8 cellular contexts compared by ENCODE assay signal in the genomic region with DNA sequence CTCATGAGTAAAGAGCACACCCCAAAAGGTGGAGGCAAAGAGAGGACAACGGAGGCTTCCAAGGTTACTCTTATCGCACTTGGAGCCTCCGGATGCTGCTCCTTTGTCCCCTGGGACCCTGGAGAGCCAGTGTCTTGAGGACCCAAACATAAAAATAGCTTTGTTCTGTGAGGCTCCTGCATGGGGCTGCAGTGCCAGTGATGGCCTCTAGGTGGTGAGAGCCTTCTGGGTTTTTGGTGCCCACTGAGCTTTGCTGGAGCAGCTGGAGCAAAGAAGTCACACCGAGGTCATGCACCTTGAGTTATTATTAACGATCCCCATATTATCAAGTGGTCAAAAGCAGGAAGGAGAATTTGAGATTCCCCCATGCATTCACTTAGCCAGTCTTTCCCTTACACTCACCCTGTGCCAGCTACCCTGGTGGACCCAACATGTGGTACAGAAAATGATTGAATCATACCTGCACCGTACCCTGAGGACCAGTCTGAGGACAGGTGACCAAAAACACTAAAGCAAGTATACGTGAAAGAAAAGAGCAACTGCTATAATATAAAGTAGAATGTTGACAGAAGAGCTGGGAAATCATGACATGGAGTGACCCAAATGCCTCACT. TPM values are rescaled to one million over a fixed set of nuclear protein-coding genes. Genes with fewer than 3 reads are reported as not detected.
DNase-seq lines count a peak whose midpoint lies in the region; ATAC-seq, FAIRE-seq and TF ChIP-seq lines count a peak whose summit lies in the region.

No MANE protein-coding gene starts in this region.

- TF ChIP-seq CTCF in GM12878 (IDR thresholded peaks at IDR 0.05 in 2 of 3, conservative IDR thresholded peaks at IDR 0.05 in 1 of 3; ENCODE audit: control insufficient read depth in 2 of 3, extremely low read depth in 1 of 3, insufficient read depth in 1 of 3, low read depth in 3 of 3, low read length in 3 of 3) (peak in 2 of 3 experiments; percentile 31 to 49; a peak in 3 of 6 replicates), right lobe of liver (IDR thresholded peaks at IDR 0.05) (peak; percentile 32 to 55 (median 46)), stomach (IDR thresholded peaks at IDR 0.05) (peak in 5 of 7 experiments; percentile 35 to 78 (median 69))

- WGBS in GM12878 (ENCODE audit: insufficient coverage, insufficient replicate concordance, low lambda C conversion rate, missing lambda C conversion rate) = 30% methylated on average over 7 of the region's 7 CpGs
- WGBS in right lobe of liver (ENCODE audit: insufficient coverage, low coverage, low lambda C conversion rate, missing lambda C conversion rate) = 37% methylated on average over 7 of the region's 7 CpGs
- WGBS in stomach, 5 donors = 45 to 63% (median 61%) methylated on average over 7 of the region's 7 CpGs
- no CpG with 5 or more reads among the region's 7 CpGs for WGBS in neuronal stem cell (ENCODE audit: extremely low coverage in 2 of 2, insufficient read length in 2 of 2, insufficient replicate concordance in 1 of 2), 2 donors

- ATAC-seq in GM12878 (no peak), right lobe of liver (peak in 1 of 4 donors; percentile 27), GM21390 (IDR thresholded peaks at IDR 0.05; ENCODE audit: unreplicated experiment) (no peak), GM19023 (IDR thresholded peaks at IDR 0.05; ENCODE audit: unreplicated experiment) (no peak)

- H3K9ac ChIP-seq in GM12878 (ENCODE audit: control insufficient read depth, insufficient read depth, low read length) = no peak overlapping the region
- no peak overlapping the region for H3K9ac ChIP-seq in neuronal stem cell (ENCODE audit: low read depth, low read length, poor library complexity)

- H3K14ac ChIP-seq in neuronal stem cell (ENCODE audit: low read length) = no peak overlapping the region

- H3K4me2 ChIP-seq in GM12878 (ENCODE audit: control insufficient read depth, insufficient read depth) (no peak overlapping the region), neuronal stem cell (ENCODE audit: insufficient read depth, low read length, poor library complexity, severe bottlenecking) (no peak overlapping the region)

- SMC1A ChIA-PET in GM12878 (lab: Charles Lee; ENCODE audit: uncharacterized antibody, unreplicated experiment) = no interaction called here

- no peak for FAIRE-seq in GM12878 (lab: Jason Lieb, UNC)

- in situ Hi-C loops in GM12878 (cut with MboI) = no loop called here

- H2AFZ ChIP-seq in GM12878 (ENCODE audit: control insufficient read depth, low read depth, low read length) (no peak overlapping the region), neuronal stem cell (ENCODE audit: low read length) (no peak overlapping the region)

- H3K27ac ChIP-seq in GM12878 (ENCODE audit: control insufficient read depth, insufficient read depth) = no peak overlapping the region
- no peak overlapping the region for H3K27ac ChIP-seq in right lobe of liver
- no peak overlapping the region for H3K27ac ChIP-seq in stomach
- H3K27ac ChIP-seq in neuronal stem cell (replicated peaks; ENCODE audit: low read length) = no peak overlapping the region

- intact Hi-C loops in GM12878 (cut with micrococcal nuclease; ENCODE audit: unreplicated experiment) = no loop called here
- intact Hi-C loops in right lobe of liver (cut with DNase I) = no loop called here
- intact Hi-C loops in stomach (cut with DNase I; ENCODE audit: low total_unique reads) = no loop called here

- no peaks in the 10 kb centered on the region for H3K4me1 ChIP-seq in GM12878 (ENCODE audit: control insufficient read depth, insufficient read depth, low read length)
- H3K4me1 ChIP-seq in right lobe of liver = no peaks in the 10 kb centered on the region
- no peaks in the 10 kb centered on the region for H3K4me1 ChIP-seq in stomach
- H3K4me1 ChIP-seq in neuronal stem cell (ENCODE audit: control insufficient read depth in 2 of 2, insufficient read depth in 1 of 2, low read depth in 1 of 2, low read length in 2 of 2) = no peaks in the 10 kb centered on the region

- TF ChIP-seq EP300 in GM12878 (IDR thresholded peaks at IDR 0.05; ENCODE audit: borderline replicate concordance in 1 of 2, control insufficient read depth in 1 of 2, low read depth in 2 of 2, low read length in 2 of 2) = no peak
- no peak for TF ChIP-seq EP300 in stomach (IDR thresholded peaks at IDR 0.05)

- no peak overlapping the region for H3K18ac ChIP-seq in neuronal stem cell (ENCODE audit: low read length)

- no peak overlapping the region for H4K91ac ChIP-seq in neuronal stem cell (ENCODE audit: low read depth, low read length, poor library complexity)

- no peaks in the 10 kb centered on the region for H4K20me1 ChIP-seq in GM12878 (ENCODE audit: control insufficient read depth, insufficient read depth)

- BruUV-seq in GM12878 (replicated peaks; lab: Mats Ljungman, UMichigan) = no TSS peak

- H3K4ac ChIP-seq in neuronal stem cell (ENCODE audit: low read length) = no peak overlapping the region

- no peak overlapping the region for H2BK120ac ChIP-seq in neuronal stem cell (ENCODE audit: low read depth, low read length)

- H3K23ac ChIP-seq in neuronal stem cell (ENCODE audit: low read depth, low read length, poor library complexity) = no peak overlapping the region

- RAD21 ChIA-PET in GM12878 (lab: Charles Lee; ENCODE audit: unreplicated experiment) = no interaction called here

- H3K27me3 ChIP-seq in GM12878 (replicated peaks in 1 of 2; ENCODE audit: control insufficient read depth in 2 of 2, insufficient read depth in 2 of 2, low read length in 1 of 2) = no peaks in the 10 kb centered on the region
- H3K27me3 ChIP-seq in right lobe of liver = no peaks in the 10 kb centered on the region
- H3K27me3 ChIP-seq in stomach = no peaks in the 10 kb centered on the region
- H3K27me3 ChIP-seq in neuronal stem cell (ENCODE audit: control insufficient read depth in 3 of 3, insufficient read depth in 3 of 3, low read depth in 1 of 3, low read length in 3 of 3) = no peaks in the 10 kb centered on the region

- H2AK5ac ChIP-seq in neuronal stem cell (ENCODE audit: low read depth, low read length) = no peak overlapping the region

- H3K9me3 ChIP-seq in GM12878 (replicated peaks; ENCODE audit: control insufficient read depth, insufficient read depth, low read length) (peaks cover 1% of the 10 kb centered on the region; the same call in 1 of the 3 replicates), right lobe of liver (peaks cover 0 to 7% (median 2%) of the 10 kb centered on the region in 4 donors), stomach (peaks cover 0 to 72% (median 21%) of the 10 kb centered on the region in 4 donors), neuronal stem cell (replicated peaks in 1 of 2; ENCODE audit: control insufficient read depth in 2 of 2, insufficient read depth in 1 of 2, low read depth in 1 of 2, low read length in 2 of 2) (peaks cover 8 to 32% of the 10 kb centered on the region in 2 donors)

- H3K79me1 ChIP-seq in neuronal stem cell (ENCODE audit: low read depth, low read length) = no peaks in the 10 kb centered on the region

- H2BK15ac ChIP-seq in neuronal stem cell (ENCODE audit: low read length) = no peak overlapping the region

- TF ChIP-seq POLR2A in GM12878 (IDR thresholded peaks at IDR 0.05; ENCODE audit: low read depth, low read length) (no peak), right lobe of liver (IDR thresholded peaks at IDR 0.05) (no peak), stomach (IDR thresholded peaks at IDR 0.05) (no peak)

- TF ChIP-seq RAD21 in GM12878 (IDR thresholded peaks at IDR 0.05; ENCODE audit: insufficient read depth, low read depth, low read length) = 0 out of 2 replicates have a peak, but pooled peaks have one; percentile 13

- DNase-seq in COLO668 (lab: John Stamatoyannopoulos, UW; ENCODE audit: unreplicated experiment) (peak; percentile 5), OCI-M1 (lab: John Stamatoyannopoulos, UW) (peak; percentile 47), GM12878 (ENCODE audit: low read depth, low spot score) (no peak), right lobe of liver (no peak), stomach (peak; percentile 27), neuronal stem cell (ENCODE audit: low spot score) (no peak)

- CTCF ChIA-PET in GM12878 (lab: Yijun Ruan, JAX) = interaction anchor here (0.9 kb wide), 1 partner anchor 9 kb away, joined by 3 read pairs; no protein-coding TSS in a partner anchor

- H3K79me2 ChIP-seq in GM12878 (ENCODE audit: control insufficient read depth, insufficient read depth, low read length) = no peaks in the 10 kb centered on the region

- no peak overlapping the region for H2BK12ac ChIP-seq in neuronal stem cell (ENCODE audit: low read length)

- no peaks in the 10 kb centered on the region for H3K36me3 ChIP-seq in GM12878 (ENCODE audit: control insufficient read depth in 2 of 2, insufficient read depth in 2 of 2, low read length in 1 of 2)
- no peaks in the 10 kb centered on the region for H3K36me3 ChIP-seq in right lobe of liver
- no peaks in the 10 kb centered on the region for H3K36me3 ChIP-seq in stomach
- peaks cover 5 to 14% of the 10 kb centered on the region in 2 donors for H3K36me3 ChIP-seq in neuronal stem cell (replicated peaks in 1 of 2; ENCODE audit: control insufficient read depth in 2 of 2, insufficient read depth in 2 of 2, low read length in 2 of 2)

- no peak overlapping the region for H4K8ac ChIP-seq in neuronal stem cell (ENCODE audit: low read depth, low read length)

- no peak overlapping the region for H2BK5ac ChIP-seq in neuronal stem cell (ENCODE audit: low read length)

- no peak overlapping the region for H3K4me3 ChIP-seq in GM12878
- no peak overlapping the region for H3K4me3 ChIP-seq in right lobe of liver
- no peak overlapping the region for H3K4me3 ChIP-seq in stomach
- no peak overlapping the region for H3K4me3 ChIP-seq in neuronal stem cell (ENCODE audit: low read length in 2 of 2)

- POLR2A ChIA-PET in GM12878 (lab: Charles Lee) = no interaction called here

RNA-seq across cellular contexts. Expression of a gene that starts 41.5 kb away (rescaled TPM):
- 0.86 and 1.0 TPM in 2 replicates for total RNA-seq in GM12878 (2013; cell fraction: nucleolus; rRNA removed)
- 0.06 TPM in 1 of 2 replicates, not detected in the other for total RNA-seq in GM12878 (2014; rRNA removed)
- 0.27 TPM in 1 of 2 replicates, not detected in the other for total RNA-seq in GM12878 (2014; rRNA removed; fragmentation: Illumina TruSeq; extraction: Trizol)
- total RNA-seq in GM12878 (2021) = 0.23 and 0.98 TPM in 2 replicates
- 1.2 TPM for polyA plus RNA-seq in GM12878 (2011; ENCODE audit: low read depth)
- 1.6 and 2.9 TPM in 2 replicates for polyA plus RNA-seq in GM12878 (2011; rRNA removed)
- polyA plus RNA-seq in GM12878 (2011; cell fraction: cytosol; rRNA removed) = 0.92 and 1.7 TPM in 2 replicates
- polyA plus RNA-seq in GM12878 (2011; cell fraction: nucleus; rRNA removed) = 1.3 and 2.1 TPM in 2 replicates
- 1.7 and 2.0 TPM in 2 replicates for polyA plus RNA-seq in GM12878 (2012)
- 0.13 and 0.35 TPM in 2 replicates for polyA plus RNA-seq in GM12878 (2014; fragmentation: Illumina TruSeq; extraction: Trizol)
- polyA plus RNA-seq in GM12878 (2014; fragmentation: Nextera tagmentation; extraction: Ambion mirVana) = under 1 TPM in 1 of 2 experiments, not detected in 1; 0.55 TPM
- polyA plus RNA-seq in GM12878 (2014; rRNA removed) = 0.31 TPM in 1 of 2 replicates, not detected in the other
- not detected for polyA plus RNA-seq in GM12878 (2016; fragmentation: Nextera tagmentation; extraction: Ambion mirVana)
- 1.1 TPM in 2 replicates for polyA minus RNA-seq in GM12878 (2011; rRNA and poly(A)+ RNA removed)
- polyA minus RNA-seq in GM12878 (2011; cell fraction: cytosol; rRNA and poly(A)+ RNA removed) = 0.53 TPM in 1 of 2 replicates, not detected in the other
- 0.36 and 0.86 TPM in 2 replicates for polyA minus RNA-seq in GM12878 (2011; cell fraction: nucleus; rRNA and poly(A)+ RNA removed)
- 1 to 10 TPM in 5 of 6 experiments, under 1 TPM in 1; 1.00 to 3.3 (median 2.5) TPM for total RNA-seq in right lobe of liver
- 10 to 100 TPM in 1 of 5 donors, 1 to 10 TPM in 3, under 1 TPM in 1; 0.29 to 16.1 (median 3.9) TPM for total RNA-seq in stomach
- 1 to 10 TPM in 2 of 3 donors, under 1 TPM in 1; 0.92 to 6.7 (median 2.6) TPM for polyA plus RNA-seq in stomach
- polyA plus RNA-seq in neuronal stem cell (2013, experiment 1 of 2) = 14.1 TPM
- 14.4 TPM for polyA plus RNA-seq in neuronal stem cell (2013, experiment 2 of 2)

Comparison
In these comparisons a context has a peak if more than half of its experiments do, and no peak if none do; other contexts are left out.
1. DNase-seq: peak in COLO668 (single experiment), OCI-M1 (single experiment) and stomach (single experiment); none in GM12878 (single experiment), right lobe of liver (0 of 3) and neuronal stem cell (single experiment).
2. Peak in every context shown above with its lines, with median percentiles within 50 percentile points of each other: CTCF ChIP-seq.